ENCODE assay signal across 12 cellular contexts in the genomic region with DNA sequence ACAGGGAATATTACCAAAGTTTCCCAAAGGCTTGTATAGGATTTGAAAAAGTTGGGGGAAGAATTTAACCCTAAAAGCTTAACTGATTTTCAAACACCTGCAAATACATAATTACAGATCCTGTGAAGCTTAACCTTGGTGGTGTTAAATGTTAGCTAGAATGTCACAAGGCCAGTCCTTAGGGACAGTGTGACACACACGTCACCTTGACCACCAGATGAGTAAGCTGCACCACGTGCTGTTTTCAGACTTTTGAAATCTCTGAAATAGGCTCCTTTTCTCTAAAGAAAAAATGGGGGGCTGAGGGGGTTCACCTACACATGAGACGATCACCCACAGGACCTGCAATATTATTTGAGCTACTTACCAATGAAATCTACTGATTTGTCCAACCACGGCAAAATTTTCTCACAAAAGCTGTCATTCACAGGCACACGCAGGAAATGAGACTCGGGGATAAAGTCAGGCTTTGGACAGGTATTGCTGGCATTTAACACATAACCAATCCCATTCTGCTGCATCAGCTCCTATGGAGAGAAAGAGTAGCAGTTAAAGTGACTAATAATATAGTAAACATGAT.
A peak's percentile ranks its signal among the peaks of the same experiment; 100 is the strongest.
DNase-seq lines count a peak whose midpoint lies in the region; ATAC-seq, FAIRE-seq and TF ChIP-seq lines count a peak whose summit lies in the region.
"Had no signal": no experiment of that assay in that cellular context is flagged by ENCODE, and none has a peak within 500 bp of the region (broad histone marks: within the 10 kb centered on the region; RNA-seq: fewer than 3 reads in every experiment).

No MANE protein-coding gene starts in this region.

- TF ChIP-seq CTCF in 22Rv1 (IDR thresholded peaks at IDR 0.05) (no peak), WTC11 (IDR thresholded peaks at IDR 0.05) (no peak), brain microvascular endothelial cell (IDR thresholded peaks at IDR 0.05; ENCODE audit: low read depth, low read length, missing control alignments) (no peak)

- no peak for FAIRE-seq in urothelium cell line (lab: Jason Lieb, UNC)

- ATAC-seq in GM18909 (IDR thresholded peaks at IDR 0.05; ENCODE audit: poor library complexity, unreplicated experiment) = peak; percentile 86
- ATAC-seq in HG02870 (IDR thresholded peaks at IDR 0.05; ENCODE audit: unreplicated experiment) = peak; percentile 56
- no peak for ATAC-seq in WTC11
- ATAC-seq: left lung had no signal

- no peak for DNase-seq in WTC11 (ENCODE audit: low spot score)
- DNase-seq in HCEC 1CT = no peak
- no peak for DNase-seq in brain microvascular endothelial cell
- no peak for DNase-seq in urothelium cell line (ENCODE audit: low spot score)
- DNase-seq in kidney glomerular epithelial cell (lab: John Stamatoyannopoulos, UW) = no peak
- DNase-seq: left lung, Right ventricle myocardium superior had no signal

- POLR2A ChIA-PET in WTC11 (lab: Charles Lee) = no interaction called here

- H3K4me1 Mint-ChIP-seq in WTC11 = peaks cover 2% of the 10 kb centered on the region; the same call in 1 of the 2 replicates

- CTCF ChIA-PET in WTC11 (lab: Charles Lee) = no interaction called here

- no peaks in the 10 kb centered on the region for H3K27me3 Mint-ChIP-seq in WTC11 (ENCODE audit: low read depth)

- in situ Hi-C loops in brain microvascular endothelial cell (cut with HindIII; ENCODE audit: low pct_ligation_motif_present, low sequenced_read_pairs) = no loop called here

- no peaks in the 10 kb centered on the region for H3K9me3 Mint-ChIP-seq in WTC11

- H3K36me3 ChIP-seq in brain microvascular endothelial cell (replicated peaks) = no peaks in the 10 kb centered on the region

- H3K27ac ChIP-seq in 22Rv1 (peak overlapping the region; percentile 39; the same call in 1 of the 2 replicates), brain microvascular endothelial cell (no peak overlapping the region)
- H3K27ac ChIP-seq: BLaER1 had no signal

- H3K36me3 Mint-ChIP-seq in WTC11 = peaks cover 21% of the 10 kb centered on the region

- no peak overlapping the region for H3K4me3 ChIP-seq in brain microvascular endothelial cell (ENCODE audit: low read depth, low read length)
- H3K4me3 ChIP-seq: BLaER1, left lung, skin epidermis had no signal

- H3K4me3 Mint-ChIP-seq in WTC11 = no peak overlapping the region

- no peak overlapping the region for H3K27ac Mint-ChIP-seq in WTC11

- H3K27me3 ChIP-seq in brain microvascular endothelial cell (replicated peaks) = no peaks in the 10 kb centered on the region
- H3K27me3 ChIP-seq: BLaER1, left lung had no signal

TF ChIP-seq in WTC11, 78 proteins besides CTCF, POLR2A, EP300 and RAD21:
- TF ChIP-seq GABPB1 (CRISPR knock-in tag; IDR thresholded peaks at IDR 0.05) (peak; percentile 40; the same call in 1 of the 2 replicates), ZNF423 (CRISPR knock-in tag; IDR thresholded peaks at IDR 0.05) (no peak)
